Comparison of ENCODE assay signal across 25 cellular contexts in genomic region chr7:11648980-11649379, GRCh38.
A peak's percentile ranks its signal among the peaks of the same experiment; 100 is the strongest.
DNase-seq lines count a peak whose midpoint lies in the region; ATAC-seq and TF ChIP-seq lines count a peak whose summit lies in the region.
"Had no signal": no experiment of that assay in that cellular context is flagged by ENCODE, and none has a peak within 500 bp of the region (broad histone marks: within the 10 kb centered on the region; RNA-seq: fewer than 3 reads in every experiment).

No MANE protein-coding gene starts in this region.

- no peaks in the 10 kb centered on the region for H4K20me1 ChIP-seq in smooth muscle cell (ENCODE audit: low read depth)

- H3K27ac ChIP-seq in heart right ventricle (no peak overlapping the region), brain microvascular endothelial cell (no peak overlapping the region), smooth muscle cell (ENCODE audit: low read depth) (no peak overlapping the region)
- H3K27ac ChIP-seq: VCaP had no signal

- no peak overlapping the region for H3K4me3 ChIP-seq in heart right ventricle
- no peak overlapping the region for H3K4me3 ChIP-seq in brain microvascular endothelial cell (ENCODE audit: low read depth, low read length)
- H3K4me3 ChIP-seq in smooth muscle cell, result no peak overlapping the region
- H3K4me3 ChIP-seq: lung had no signal

- H3K9me3 ChIP-seq in heart right ventricle, result no peaks in the 10 kb centered on the region
- H3K9me3 ChIP-seq in smooth muscle cell (replicated peaks; ENCODE audit: low read depth), result no peaks in the 10 kb centered on the region

- no peak overlapping the region for H3K9ac ChIP-seq in smooth muscle cell (ENCODE audit: low read depth)

- in situ Hi-C loops in brain microvascular endothelial cell (cut with HindIII; ENCODE audit: low pct_ligation_motif_present, low sequenced_read_pairs), result no loop called here

- H2AFZ ChIP-seq in smooth muscle cell (ENCODE audit: low read depth), result no peak overlapping the region

- no peaks in the 10 kb centered on the region for H3K27me3 ChIP-seq in heart right ventricle
- H3K27me3 ChIP-seq in brain microvascular endothelial cell (replicated peaks), result no peaks in the 10 kb centered on the region
- H3K27me3 ChIP-seq in smooth muscle cell (ENCODE audit: low read depth), result no peaks in the 10 kb centered on the region

- DNase-seq in heart right ventricle (peak in 1 of 2 donors; percentile 10), cardiac septum (ENCODE audit: low spot score) (no peak), brain microvascular endothelial cell (peak; percentile 65), fibroblast of the conjunctiva (ENCODE audit: low read depth) (peak; percentile 41), smooth muscle cell of the brain vasculature (ENCODE audit: low read depth, low spot score) (peak; percentile 68), smooth muscle cell (lab: John Stamatoyannopoulos, UW; ENCODE audit: unreplicated experiment) (no peak)
- no peak for DNase-seq in stimulated activated CD4-positive, alpha-beta T cell treated with anti-CD3 and anti-CD28 coated beads, Interleukin-2, amount 100 ng/mL, for 48 hours
- no peak for DNase-seq in activated effector memory CD4-positive, alpha-beta T cell treated with Interleukin-2 at 50 U/mL for 16 hours
- DNase-seq: activated CD4-positive, alpha-beta T cell treated with anti-CD3 and anti-CD28 coated beads, Interleukin-2, amount 10 ng/mL, durations not matched to agents 24 days and 14 days; activated naive CD4-positive, alpha-beta T cell treated with anti-CD3 and anti-CD28 coated beads for 36 hours; activated T-cell treated with anti-CD3 and anti-CD28 coated beads, Interleukin-2, amount 50 U/mL, for 72 hours; anterior cingulate cortex; cerebellar nuclear complex; effector CD4-positive, alpha-beta T cell; GDM1; glutamatergic neuron; GOT3; KBM-7; NCI-H187 treated with DMSO at 0.1 percent for 48 hours; NCI-H748 treated with DMSO at 0.1 percent for 48 hours; small intestine had no signal

- intact Hi-C loops in heart right ventricle (cut with DNase I) (no loop called here), cardiac septum (cut with DNase I) (no loop called here)

- TF ChIP-seq CTCF in heart right ventricle (IDR thresholded peaks at IDR 0.05) (no peak), brain microvascular endothelial cell (IDR thresholded peaks at IDR 0.05; ENCODE audit: low read depth, low read length, missing control alignments) (no peak), smooth muscle cell (IDR thresholded peaks at IDR 0.05; ENCODE audit: borderline replicate concordance, insufficient read depth, poor library complexity, severe bottlenecking) (no peak)

- H3F3A ChIP-seq in smooth muscle cell (ENCODE audit: low read depth), result no peaks in the 10 kb centered on the region

- H3K79me2 ChIP-seq in smooth muscle cell (ENCODE audit: low read depth), result no peaks in the 10 kb centered on the region

- peak in 7 of 8 donors; percentile 35 to 86 (median 58) for ATAC-seq in heart right ventricle
- ATAC-seq: activated T-cell treated with anti-CD3 and anti-CD28 coated beads, Interleukin-2, amount 50 U/mL, for 72 hours; SK-N-SH treated with all-trans-retinoic acid at 6 μM for 48 hours; stimulated activated effector memory CD8-positive, alpha-beta T cell treated with anti-CD3 and anti-CD28 coated beads, Interleukin-12 subunit alpha, Interleukin-12 subunit beta, amount 100 ng/mL, for 72 hours had no signal

- H3K4me2 ChIP-seq in smooth muscle cell, result no peak overlapping the region

- H3K4me1 ChIP-seq in heart right ventricle (peaks cover 0 to 16% (median 8%) of the 10 kb centered on the region in 9 donors), smooth muscle cell (ENCODE audit: low read depth) (no peaks in the 10 kb centered on the region)

- H3K36me3 ChIP-seq in heart right ventricle (no peaks in the 10 kb centered on the region), brain microvascular endothelial cell (replicated peaks) (no peaks in the 10 kb centered on the region), smooth muscle cell (ENCODE audit: low read depth) (no peaks in the 10 kb centered on the region)

Comparison
In these comparisons a context has a peak if more than half of its experiments do, and no peak if none do; other contexts are left out.
1. DNase-seq: peak in brain microvascular endothelial cell (single experiment), fibroblast of the conjunctiva (single experiment) and smooth muscle cell of the brain vasculature (single experiment); none in cardiac septum (single experiment), stimulated activated CD4-positive, alpha-beta T cell treated with anti-CD3 and anti-CD28 coated beads, Interleukin-2, amount 100 ng/mL, for 48 hours (0 of 2), activated effector memory CD4-positive, alpha-beta T cell treated with Interleukin-2 at 50 U/mL for 16 hours (single experiment) and smooth muscle cell (single experiment).